In genomic region chr9:122904823-122905710, GRCh38 we compare ENCODE assay signal across 8 cellular contexts. TPM values are rescaled to one million over a fixed set of nuclear protein-coding genes. Genes with fewer than 3 reads are reported as not detected.
DNase-seq lines count a peak whose midpoint lies in the region; FAIRE-seq and TF ChIP-seq lines count a peak whose summit lies in the region.

RC3H2 (minus strand) TSS chr9:122905359; CDS start chr9:122897509, 7,850 bp downstream.

- peak within 1 kb of the TSS; percentile 85 for H2AFZ ChIP-seq in neuronal stem cell (ENCODE audit: low read length)

- H3K4me1 ChIP-seq in neuronal stem cell (ENCODE audit: control insufficient read depth in 2 of 2, insufficient read depth in 1 of 2, low read depth in 1 of 2, low read length in 2 of 2), result peaks cover 0 to 9% of the 10 kb centered on the region in 2 donors

- H3K36me3 Mint-ChIP-seq in HFFc6 (ENCODE audit: low read depth), result peaks cover 13% of the 10 kb centered on the region; the same call in 1 of the 2 replicates
- H3K36me3 Mint-ChIP-seq in activated naive CD4-positive, alpha-beta T cell treated with anti-CD3 and anti-CD28 coated beads, Interleukin-2, amount 10 ng/mL, durations not matched to agents 7 days and 5 days, result peaks cover 24% of the 10 kb centered on the region

- TF ChIP-seq CTCF in HFFc6 (IDR thresholded peaks at IDR 0.05) (no peak; the same call in 1 of the 2 replicates), NB4 (IDR thresholded peaks at IDR 0.05; ENCODE audit: low read depth, low read length) (no peak), subcutaneous adipose tissue (IDR thresholded peaks at IDR 0.05; ENCODE audit: low read depth) (no peak)

- no peaks in the 10 kb centered on the region for H3K27me3 Mint-ChIP-seq in HFFc6 (ENCODE audit: insufficient read depth)
- peaks cover 4% of the 10 kb centered on the region for H3K27me3 Mint-ChIP-seq in activated naive CD4-positive, alpha-beta T cell treated with anti-CD3 and anti-CD28 coated beads, Interleukin-2, amount 10 ng/mL, durations not matched to agents 7 days and 5 days

- FAIRE-seq in frontal cortex (lab: Jason Lieb, UNC), result peak; percentile 89

- H2BK120ac ChIP-seq in neuronal stem cell (ENCODE audit: low read depth, low read length), result no peak within 1 kb of the TSS

- peak within 1 kb of the TSS; percentile 99 for H3K18ac ChIP-seq in neuronal stem cell (ENCODE audit: low read length)

- H3K9me3 ChIP-seq in SK-N-MC (ENCODE audit: low read depth, low read length) (no peaks in the 10 kb centered on the region), neuronal stem cell (replicated peaks in 1 of 2; ENCODE audit: control insufficient read depth in 2 of 2, insufficient read depth in 1 of 2, low read depth in 1 of 2, low read length in 2 of 2) (no peaks in the 10 kb centered on the region)

- H3K23ac ChIP-seq in neuronal stem cell (ENCODE audit: low read depth, low read length, poor library complexity), result peak within 1 kb of the TSS; percentile 100

- peak; percentile 92 for TF ChIP-seq POLR2A in NB4 (IDR thresholded peaks at IDR 0.05; ENCODE audit: extremely low read depth, insufficient read length)

- H3K4me2 ChIP-seq in neuronal stem cell (ENCODE audit: insufficient read depth, low read length, poor library complexity, severe bottlenecking), result peak within 1 kb of the TSS; percentile 71

- no CpG with 5 or more reads among the region's 77 CpGs for WGBS in neuronal stem cell (ENCODE audit: extremely low coverage in 2 of 2, insufficient read length in 2 of 2, insufficient replicate concordance in 1 of 2), 2 donors

- peak within 1 kb of the TSS; percentile 89 for H3K4me3 ChIP-seq in NB4 (ENCODE audit: low read depth, low read length)
- peak within 1 kb of the TSS; percentile 78 for H3K4me3 ChIP-seq in SK-N-MC
- peak within 1 kb of the TSS; percentile 66 to 90 for H3K4me3 ChIP-seq in neuronal stem cell (ENCODE audit: low read length in 2 of 2)

- peaks cover 25% of the 10 kb centered on the region for H3K4me1 Mint-ChIP-seq in HFFc6 (ENCODE audit: low read depth)
- H3K4me1 Mint-ChIP-seq in activated naive CD4-positive, alpha-beta T cell treated with anti-CD3 and anti-CD28 coated beads, Interleukin-2, amount 10 ng/mL, durations not matched to agents 7 days and 5 days, result peaks cover 26% of the 10 kb centered on the region

- no peaks in the 10 kb centered on the region for H3K79me1 ChIP-seq in neuronal stem cell (ENCODE audit: low read depth, low read length)

- peak within 1 kb of the TSS; percentile 95 for H2BK5ac ChIP-seq in neuronal stem cell (ENCODE audit: low read length)

- no peak within 1 kb of the TSS for H3K4ac ChIP-seq in neuronal stem cell (ENCODE audit: low read length)

- peak within 1 kb of the TSS; percentile 46 for H2AK5ac ChIP-seq in neuronal stem cell (ENCODE audit: low read depth, low read length)

- peak within 1 kb of the TSS; percentile 99 for H3K27ac Mint-ChIP-seq in HFFc6
- peak within 1 kb of the TSS; percentile 95 for H3K27ac Mint-ChIP-seq in activated naive CD4-positive, alpha-beta T cell treated with anti-CD3 and anti-CD28 coated beads, Interleukin-2, amount 10 ng/mL, durations not matched to agents 7 days and 5 days

- H3K4me3 Mint-ChIP-seq in HFFc6, result peak within 1 kb of the TSS; percentile 96
- peak within 1 kb of the TSS; percentile 93 for H3K4me3 Mint-ChIP-seq in activated naive CD4-positive, alpha-beta T cell treated with anti-CD3 and anti-CD28 coated beads, Interleukin-2, amount 10 ng/mL, durations not matched to agents 7 days and 5 days

- CTCF ChIA-PET in activated naive CD4-positive, alpha-beta T cell treated with anti-CD3 and anti-CD28 coated beads, Interleukin-2, amount 10 ng/mL, durations not matched to agents 7 days and 5 days (lab: Charles Lee), result interaction anchor here (1.8 kb wide), 1 partner anchor 70 kb away, joined by 5 read pairs; no protein-coding TSS in a partner anchor

- H3K9me3 Mint-ChIP-seq in HFFc6, result no peaks in the 10 kb centered on the region
- H3K9me3 Mint-ChIP-seq in activated naive CD4-positive, alpha-beta T cell treated with anti-CD3 and anti-CD28 coated beads, Interleukin-2, amount 10 ng/mL, durations not matched to agents 7 days and 5 days, result no peaks in the 10 kb centered on the region

- no peak within 1 kb of the TSS for H4K8ac ChIP-seq in neuronal stem cell (ENCODE audit: low read depth, low read length)

- H3K9ac ChIP-seq in SK-N-MC (ENCODE audit: insufficient read length) (peak within 1 kb of the TSS; percentile 85), neuronal stem cell (ENCODE audit: low read depth, low read length, poor library complexity) (peak within 1 kb of the TSS; percentile 92)

- DNase-seq in GM04504 (ENCODE audit: low read depth) (peak; percentile 100), HFFc6 (peak; percentile 100), NB4 (ENCODE audit: low read depth) (peak; percentile 99), SK-N-MC (ENCODE audit: low read depth, low spot score) (peak; percentile 99), frontal cortex (ENCODE audit: low spot score in 2 of 2) (peak; percentile 91), neuronal stem cell (ENCODE audit: low spot score) (peak; percentile 100)
- peak; percentile 98 for DNase-seq in activated naive CD4-positive, alpha-beta T cell treated with anti-CD3 and anti-CD28 coated beads, Interleukin-2, amount 10 ng/mL, durations not matched to agents 7 days and 5 days

- H4K91ac ChIP-seq in neuronal stem cell (ENCODE audit: low read depth, low read length, poor library complexity), result no peak within 1 kb of the TSS

- no peaks in the 10 kb centered on the region for H3K27me3 ChIP-seq in neuronal stem cell (ENCODE audit: control insufficient read depth in 3 of 3, insufficient read depth in 3 of 3, low read depth in 1 of 3, low read length in 3 of 3)

- H2BK15ac ChIP-seq in neuronal stem cell (ENCODE audit: low read length), result peak within 1 kb of the TSS; percentile 94

- H3K27ac ChIP-seq in SK-N-MC, result peak within 1 kb of the TSS; percentile 81
- H3K27ac ChIP-seq in neuronal stem cell (replicated peaks; ENCODE audit: low read length), result peak within 1 kb of the TSS; percentile 95

- H3K14ac ChIP-seq in neuronal stem cell (ENCODE audit: low read length), result peak within 1 kb of the TSS; percentile 82

- H3K36me3 ChIP-seq in SK-N-MC (ENCODE audit: insufficient read depth, low read length), result peaks cover 9% of the 10 kb centered on the region
- H3K36me3 ChIP-seq in neuronal stem cell (replicated peaks in 1 of 2; ENCODE audit: control insufficient read depth in 2 of 2, insufficient read depth in 2 of 2, low read length in 2 of 2), result peaks cover 0 to 35% of the 10 kb centered on the region in 2 donors

- no peak within 1 kb of the TSS for H2BK12ac ChIP-seq in neuronal stem cell (ENCODE audit: low read length)

RNA-seq across cellular contexts. Expression of gene RC3H2, which starts in this region (rescaled TPM):
- 10 to 100 TPM; 38.8 to 46.1 (median 41.5) TPM for total RNA-seq in HFFc6 (2021; fragmentation: NEBNext Ultra II Directional; extraction: Animal tissue kit (Norgen Biotek cat#: 25700))
- total RNA-seq in frontal cortex, result 109 TPM
- polyA plus RNA-seq in neuronal stem cell (2013, experiment 1 of 2), result 31.0 TPM
- 34.1 TPM for polyA plus RNA-seq in neuronal stem cell (2013, experiment 2 of 2)
- total RNA-seq in subcutaneous adipose tissue, result 10 to 100 TPM; 45.0 to 57.3 (median 52.6) TPM

Comparison
In these comparisons a context has a peak if more than half of its experiments do, and no peak if none do; other contexts are left out.
1. Peak in every context shown above with its lines: DNase-seq, H3K4me3 ChIP-seq and H3K27ac ChIP-seq.